In genomic region chr21:42737969-42738590, GRCh38 we compare ENCODE assay signal across 7 cellular contexts.
DNase-seq lines count a peak whose midpoint lies in the region; ATAC-seq and TF ChIP-seq lines count a peak whose summit lies in the region.

No MANE protein-coding gene starts in this region.

- TF ChIP-seq CTCF in adrenal gland (IDR thresholded peaks at IDR 0.05) (no peak), left lung (IDR thresholded peaks at IDR 0.05) (no peak), suprapubic skin (IDR thresholded peaks at IDR 0.05) (no peak), PC-9 (conservative IDR thresholded peaks at IDR 0.05) (no peak)

- no peak overlapping the region for H2AFZ ChIP-seq in PC-9

- H3K4me1 ChIP-seq in adrenal gland (replicated peaks in 1 of 2) (peaks cover 0 to 14% of the 10 kb centered on the region in 2 donors), left lung (peaks cover 12 to 31% of the 10 kb centered on the region in 2 donors), suprapubic skin (peaks cover 5% of the 10 kb centered on the region), PC-9 (replicated peaks; ENCODE audit: insufficient read depth) (peaks cover 4% of the 10 kb centered on the region; the same call in 1 of the 2 replicates)

- no peaks in the 10 kb centered on the region for H4K20me1 ChIP-seq in PC-9 (ENCODE audit: insufficient read depth)

- DNase-seq in NOMO-1 treated with DMSO at 0.1 percent for 48 hours (lab: John Stamatoyannopoulos, UW; ENCODE audit: unreplicated experiment): peak; percentile 89
- DNase-seq in adrenal gland: peak in 6 of 7 donors; percentile 6 to 67 (median 36)
- no peak for DNase-seq in left lung
- DNase-seq in suprapubic skin (ENCODE audit: low spot score in 2 of 2): no peak
- no peak for DNase-seq in NCI-H2107 treated with DMSO at 0.1 percent for 48 hours (lab: John Stamatoyannopoulos, UW; ENCODE audit: unreplicated experiment)
- DNase-seq in glomerular visceral epithelial cell (ENCODE audit: extremely low spot score): no peak
- no peak for DNase-seq in PC-9

- H3K36me3 ChIP-seq in adrenal gland (replicated peaks in 1 of 2): no peaks in the 10 kb centered on the region
- H3K36me3 ChIP-seq in left lung: no peaks in the 10 kb centered on the region
- H3K36me3 ChIP-seq in suprapubic skin: peaks cover 5% of the 10 kb centered on the region
- no peaks in the 10 kb centered on the region for H3K36me3 ChIP-seq in PC-9 (ENCODE audit: low read depth)

- no peaks in the 10 kb centered on the region for H3K9me2 ChIP-seq in PC-9 (ENCODE audit: insufficient read depth)

- H3K27me3 ChIP-seq in adrenal gland (no peaks in the 10 kb centered on the region), left lung (no peaks in the 10 kb centered on the region), suprapubic skin (no peaks in the 10 kb centered on the region), PC-9 (ENCODE audit: insufficient read depth, low read depth) (no peaks in the 10 kb centered on the region)

- POLR2A ChIA-PET in PC-9 (lab: Charles Lee; ENCODE audit: unreplicated experiment): no interaction called here

- intact Hi-C loops in adrenal gland (cut with DNase I): loop anchor here (10.0 kb wide), 2 partner anchors 47 to 57 kb away; no protein-coding TSS in a partner anchor
- intact Hi-C loops in left lung (cut with DNase I): no loop called here
- intact Hi-C loops in PC-9 (cut with micrococcal nuclease; ENCODE audit: unreplicated experiment): no loop called here

- CTCF ChIA-PET in PC-9 (lab: Charles Lee): no interaction called here

- no peaks in the 10 kb centered on the region for H3K79me2 ChIP-seq in PC-9 (ENCODE audit: low read depth)

- H3K9me3 ChIP-seq in adrenal gland (replicated peaks in 1 of 3) (no peaks in the 10 kb centered on the region), left lung (no peaks in the 10 kb centered on the region), suprapubic skin (no peaks in the 10 kb centered on the region), PC-9 (ENCODE audit: insufficient read depth, low read depth) (no peaks in the 10 kb centered on the region)

- H3F3A ChIP-seq in PC-9 (ENCODE audit: insufficient read depth, low read depth): no peaks in the 10 kb centered on the region

- ATAC-seq in left lung: peak; percentile 54

- 50 to 68% (median 56%) methylated on average over 12 to 15 of the region's 15 CpGs for WGBS in adrenal gland, 4 donors
- WGBS in suprapubic skin: 63% methylated on average over 15 of the region's 15 CpGs

- BruUV-seq in PC-9 (replicated peaks; lab: Mats Ljungman, UMichigan): no TSS peak

- TF ChIP-seq EP300 in suprapubic skin (IDR thresholded peaks at IDR 0.05): no peak

- no peak for TF ChIP-seq POLR2A in adrenal gland (IDR thresholded peaks at IDR 0.05)
- TF ChIP-seq POLR2A in suprapubic skin (IDR thresholded peaks at IDR 0.05): no peak

- H3K4me2 ChIP-seq in PC-9: no peak overlapping the region

- H3K4me3 ChIP-seq in adrenal gland: no peak overlapping the region
- no peak overlapping the region for H3K4me3 ChIP-seq in left lung
- H3K4me3 ChIP-seq in suprapubic skin: no peak overlapping the region
- H3K4me3 ChIP-seq in PC-9: no peak overlapping the region

- H3K27ac ChIP-seq in adrenal gland (peak overlapping the region in 3 of 5 donors; percentile 1 to 79 (median 54)), left lung (peak overlapping the region; percentile 64 to 74), suprapubic skin (peak overlapping the region; percentile 63), PC-9 (no peak overlapping the region)

Comparison
In these comparisons a context has a peak if more than half of its experiments do, and no peak if none do; other contexts are left out.
1. DNase-seq: peak in NOMO-1 treated with DMSO at 0.1 percent for 48 hours (single experiment) and adrenal gland (6 of 7); none in left lung (0 of 2), suprapubic skin (0 of 2), NCI-H2107 treated with DMSO at 0.1 percent for 48 hours (single experiment), glomerular visceral epithelial cell (single experiment) and PC-9 (0 of 2).
2. intact Hi-C loops: an anchor here in adrenal gland (10.0 kb wide); none called in left lung and PC-9.